ENCODE assay signal across 8 cellular contexts in the genomic region with DNA sequence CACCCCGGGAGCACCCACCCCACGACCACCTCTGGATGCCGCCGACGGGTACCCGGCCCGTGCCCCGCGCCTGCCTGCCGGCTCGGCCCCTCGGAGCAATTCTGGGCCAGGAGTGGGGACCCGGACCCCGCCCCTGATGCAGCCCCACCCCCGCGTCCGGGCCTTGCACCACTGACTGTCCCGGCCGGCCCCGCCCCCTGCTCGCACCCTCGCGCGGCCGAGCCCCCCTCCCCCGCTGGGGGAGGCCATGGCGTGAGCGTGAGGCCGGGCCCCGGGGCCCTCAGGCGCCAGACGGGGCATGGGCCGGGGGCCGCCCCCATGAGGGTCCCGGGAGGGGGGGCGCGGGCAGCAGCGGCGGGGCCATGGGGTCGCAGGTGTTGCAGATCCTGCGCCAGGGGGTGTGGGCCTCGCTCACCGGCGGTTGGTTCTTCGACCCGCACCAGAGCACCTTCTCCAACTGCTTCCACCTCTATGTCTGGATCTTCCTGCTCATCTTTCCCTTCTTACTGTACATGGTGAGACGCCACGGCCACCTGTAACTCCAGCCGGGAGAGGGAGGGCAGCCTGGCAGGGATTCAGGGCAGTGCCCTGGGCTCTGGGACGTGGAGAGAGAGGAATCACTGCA. TPM values are rescaled to one million over a fixed set of nuclear protein-coding genes. Genes with fewer than 3 reads are reported as not detected.
A peak's percentile ranks its signal among the peaks of the same experiment; 100 is the strongest.
DNase-seq lines count a peak whose midpoint lies in the region; ATAC-seq and TF ChIP-seq lines count a peak whose summit lies in the region.

No MANE protein-coding gene starts in this region.

- TF ChIP-seq CTCF in CD4-positive, alpha-beta T cell (IDR thresholded peaks at IDR 0.05): no peak
- TF ChIP-seq CTCF in KMS-11 (conservative IDR thresholded peaks at IDR 0.05; ENCODE audit: low read depth, low read length): no peak

- H3K79me2 ChIP-seq in KMS-11 (ENCODE audit: insufficient read depth, low read depth): peaks cover 42% of the 10 kb centered on the region

- POLR2A ChIA-PET in CD4-positive, alpha-beta T cell (lab: Charles Lee): interaction anchor here (0.7 to 6.0 kb wide), 39 partner anchors 10 to 1062 kb away, joined by 3 to 79 read pairs (median 7); a partner anchor contains a TSS

- H3K4me1 Mint-ChIP-seq in CD4-positive, alpha-beta T cell (ENCODE audit: low read depth): peaks cover 42% of the 10 kb centered on the region
- peaks cover 41% of the 10 kb centered on the region for H3K4me1 Mint-ChIP-seq in activated naive CD8-positive, alpha-beta T cell treated with anti-CD3 and anti-CD28 coated beads, Interleukin-2, amount 50 U/mL, for 24 hours

- H3K9me3 ChIP-seq in CD4-positive, alpha-beta T cell (ENCODE audit: control insufficient read depth, low read length): no peaks in the 10 kb centered on the region
- no peaks in the 10 kb centered on the region for H3K9me3 ChIP-seq in iPS DF 6.9 (ENCODE audit: control insufficient read depth, insufficient read depth, low read length)

- H3K27ac Mint-ChIP-seq in CD4-positive, alpha-beta T cell: peak overlapping the region; percentile 93
- peak overlapping the region; percentile 98 for H3K27ac Mint-ChIP-seq in activated naive CD8-positive, alpha-beta T cell treated with anti-CD3 and anti-CD28 coated beads, Interleukin-2, amount 50 U/mL, for 24 hours

- peak overlapping the region; percentile 97 for H3K4me2 ChIP-seq in KMS-11

- H3K36me3 ChIP-seq in KMS-11 (ENCODE audit: insufficient read depth) (no peaks in the 10 kb centered on the region), iPS DF 6.9 (ENCODE audit: control insufficient read depth, insufficient read depth, low read length) (peaks cover 37% of the 10 kb centered on the region)

- no CpG with 5 or more reads among the region's 50 CpGs for WGBS in iPS DF 6.9 (ENCODE audit: insufficient coverage, insufficient read length)

- no peak for DNase-seq in CD4-positive, alpha-beta T cell
- peak; percentile 65 for DNase-seq in activated naive CD8-positive, alpha-beta T cell treated with anti-CD3 and anti-CD28 coated beads, Interleukin-2, amount 50 U/mL, for 24 hours
- DNase-seq in iPS DF 6.9 (ENCODE audit: low read depth, low spot score) (no peak), HT-29 (ENCODE audit: low spot score) (no peak), inferior parietal cortex (ENCODE audit: extremely low spot score) (no peak)
- DNase-seq in stimulated activated CD4-positive, alpha-beta T cell treated with anti-CD3 and anti-CD28 coated beads, Interleukin-1b, Interleukin-23, amount 100 ng/mL, for 48 hours: peak; percentile 46

- no peaks in the 10 kb centered on the region for H3K9me3 Mint-ChIP-seq in CD4-positive, alpha-beta T cell
- H3K9me3 Mint-ChIP-seq in activated naive CD8-positive, alpha-beta T cell treated with anti-CD3 and anti-CD28 coated beads, Interleukin-2, amount 50 U/mL, for 24 hours: no peaks in the 10 kb centered on the region

- peaks cover 61% of the 10 kb centered on the region for H3K36me3 Mint-ChIP-seq in CD4-positive, alpha-beta T cell (ENCODE audit: low read depth)
- peaks cover 30% of the 10 kb centered on the region for H3K36me3 Mint-ChIP-seq in activated naive CD8-positive, alpha-beta T cell treated with anti-CD3 and anti-CD28 coated beads, Interleukin-2, amount 50 U/mL, for 24 hours (ENCODE audit: low read depth)

- peak overlapping the region; percentile 78 for H3K27ac ChIP-seq in CD4-positive, alpha-beta T cell (ENCODE audit: low read depth, low read length)
- H3K27ac ChIP-seq in KMS-11 (peak overlapping the region; percentile 44), iPS DF 6.9 (ENCODE audit: low read length) (no peak overlapping the region)

- no peaks in the 10 kb centered on the region for H3K27me3 ChIP-seq in CD4-positive, alpha-beta T cell (ENCODE audit: control insufficient read depth, insufficient read depth, low read length)
- H3K27me3 ChIP-seq in KMS-11 (ENCODE audit: insufficient read depth, low read depth) (no peaks in the 10 kb centered on the region), iPS DF 6.9 (ENCODE audit: control insufficient read depth, insufficient read depth, low read length) (no peaks in the 10 kb centered on the region)

- H3K9ac ChIP-seq in KMS-11: peak overlapping the region; percentile 55

- CTCF ChIA-PET in CD4-positive, alpha-beta T cell (lab: Charles Lee): interaction anchor here (1.3 to 3.1 kb wide), 7 partner anchors 10 to 273 kb away, joined by 3 to 10 read pairs (median 6); a partner anchor contains a TSS

- H3K27me3 Mint-ChIP-seq in CD4-positive, alpha-beta T cell: no peaks in the 10 kb centered on the region
- peaks cover 3% of the 10 kb centered on the region for H3K27me3 Mint-ChIP-seq in activated naive CD8-positive, alpha-beta T cell treated with anti-CD3 and anti-CD28 coated beads, Interleukin-2, amount 50 U/mL, for 24 hours

- peaks cover 35% of the 10 kb centered on the region for H3K4me1 ChIP-seq in KMS-11 (ENCODE audit: low read depth, poor library complexity, severe bottlenecking)
- H3K4me1 ChIP-seq in iPS DF 6.9 (ENCODE audit: control insufficient read depth, insufficient read depth, low read length): peaks cover 4% of the 10 kb centered on the region; the same call in 1 of the 2 replicates

- H4K20me1 ChIP-seq in KMS-11 (ENCODE audit: insufficient read depth): no peaks in the 10 kb centered on the region

- intact Hi-C loops in CD4-positive, alpha-beta T cell (cut with DNase I, micrococcal nuclease): loop anchor here (1.0 to 5.0 kb wide), 10 partner anchors 23 to 242 kb away; a partner anchor contains a TSS

- H3K4me3 ChIP-seq in KMS-11 (IDR thresholded peaks at IDR 0.05; ENCODE audit: insufficient read depth, low read depth, low read length) (no peak overlapping the region), iPS DF 6.9 (ENCODE audit: low read length) (peak overlapping the region; percentile 90)

- no peak for ATAC-seq in CD4-positive, alpha-beta T cell (ENCODE audit: poor library complexity)
- ATAC-seq in GM19452 (IDR thresholded peaks at IDR 0.05; ENCODE audit: unreplicated experiment): peak; percentile 5
- no peak for ATAC-seq in activated naive CD8-positive, alpha-beta T cell treated with anti-CD3 and anti-CD28 coated beads, Interleukin-2, amount 50 U/mL, for 24 hours

- peak overlapping the region; percentile 98 for H3K4me3 Mint-ChIP-seq in CD4-positive, alpha-beta T cell
- peak overlapping the region; percentile 98 for H3K4me3 Mint-ChIP-seq in activated naive CD8-positive, alpha-beta T cell treated with anti-CD3 and anti-CD28 coated beads, Interleukin-2, amount 50 U/mL, for 24 hours

- H2AFZ ChIP-seq in KMS-11 (ENCODE audit: low read depth): no peak overlapping the region

RNA-seq across cellular contexts. Expression of a gene that starts 0.5 kb away (rescaled TPM):
- total RNA-seq in CD4-positive, alpha-beta T cell: 10 to 100 TPM; 37.3 to 40.5 TPM
- 87.6 and 102 TPM in 2 replicates for total RNA-seq in HT-29 (2014; rRNA removed; shearing (Covaris generic))

RNA-seq across cellular contexts. Expression of a gene that starts 2.0 kb away (rescaled TPM):
- total RNA-seq in CD4-positive, alpha-beta T cell: 10 to 100 TPM; 45.2 to 45.8 TPM
- 129 and 134 TPM in 2 replicates for total RNA-seq in HT-29 (2014; rRNA removed; shearing (Covaris generic))

RNA-seq across cellular contexts. Expression of a gene that starts 20.5 kb away (rescaled TPM):
- 1 to 10 TPM; 4.9 to 5.0 TPM for total RNA-seq in CD4-positive, alpha-beta T cell
- 1.2 and 2.5 TPM in 2 replicates for total RNA-seq in HT-29 (2014; rRNA removed; shearing (Covaris generic))

RNA-seq across cellular contexts. Expression of a gene that starts 21.8 kb away (rescaled TPM):
- 100 to 1,000 TPM; 272 to 298 TPM for total RNA-seq in CD4-positive, alpha-beta T cell
- 79.1 and 95.3 TPM in 2 replicates for total RNA-seq in HT-29 (2014; rRNA removed; shearing (Covaris generic))

RNA-seq across cellular contexts. Expression of a gene that starts 40.2 kb away (rescaled TPM):
- 10 to 100 TPM; 82.6 to 88.5 TPM for total RNA-seq in CD4-positive, alpha-beta T cell
- total RNA-seq in HT-29 (2014; rRNA removed; shearing (Covaris generic)): 125 and 149 TPM in 2 replicates

Comparison
In these comparisons a context has a peak if more than half of its experiments do, and no peak if none do; other contexts are left out.
1. DNase-seq: peak in activated naive CD8-positive, alpha-beta T cell treated with anti-CD3 and anti-CD28 coated beads, Interleukin-2, amount 50 U/mL, for 24 hours (single experiment) and stimulated activated CD4-positive, alpha-beta T cell treated with anti-CD3 and anti-CD28 coated beads, Interleukin-1b, Interleukin-23, amount 100 ng/mL, for 48 hours (single experiment); none in CD4-positive, alpha-beta T cell (0 of 10), iPS DF 6.9 (single experiment), HT-29 (single experiment) and inferior parietal cortex (single experiment).